ENCODE assay signal across 9 cellular contexts in the genomic region with DNA sequence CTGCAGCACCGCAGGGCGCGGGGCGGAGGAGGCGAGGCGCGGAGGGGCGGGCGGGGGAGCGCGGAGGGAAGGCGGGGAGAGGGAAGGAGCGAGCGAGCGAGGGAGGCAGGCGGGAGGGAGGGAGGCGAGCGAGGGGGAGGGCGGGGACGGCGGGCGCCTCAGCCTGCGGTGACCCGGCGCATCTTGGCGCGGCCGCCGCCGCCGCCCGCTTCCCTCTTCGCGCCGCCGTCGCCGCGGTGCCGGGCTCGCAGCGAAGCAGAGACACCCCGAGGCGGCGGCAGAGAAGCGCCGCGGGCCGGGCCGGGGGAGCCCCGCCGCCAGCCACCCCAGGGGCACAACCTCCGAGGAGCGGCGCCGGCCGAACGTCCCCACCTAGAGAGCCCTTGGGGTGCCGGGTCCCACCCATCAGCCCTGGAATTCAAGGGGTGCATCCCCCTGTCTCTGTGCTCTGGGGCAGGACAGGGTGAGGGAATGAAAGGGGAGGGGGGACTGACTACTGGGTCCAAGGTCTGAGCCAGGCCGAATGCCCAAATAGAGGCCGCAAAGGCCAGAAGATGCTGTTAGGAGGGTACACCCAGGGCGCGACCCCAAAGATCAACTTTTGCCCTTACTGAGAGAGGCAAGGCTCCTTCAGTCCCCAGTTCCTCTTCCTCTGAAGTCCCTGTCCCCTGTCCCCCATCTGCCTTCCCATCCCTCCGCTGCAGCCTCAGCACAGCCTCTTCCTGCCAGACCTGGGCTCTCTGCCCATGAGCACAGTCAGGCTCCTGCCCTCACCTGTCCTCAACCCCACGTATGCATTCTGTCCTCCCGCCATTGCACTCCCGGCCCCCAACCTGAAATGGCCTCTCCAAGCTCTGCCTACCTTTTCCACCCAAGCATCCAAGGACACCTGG. TPM values are rescaled to one million over a fixed set of nuclear protein-coding genes. Genes with fewer than 3 reads are reported as not detected.
DNase-seq lines count a peak whose midpoint lies in the region; ATAC-seq and TF ChIP-seq lines count a peak whose summit lies in the region.
"Had no signal": no experiment of that assay in that cellular context is flagged by ENCODE, and none has a peak within 500 bp of the region (broad histone marks: within the 10 kb centered on the region; RNA-seq: fewer than 3 reads in every experiment).

ADAMTS2 (minus strand) TSS at position 33 of the 893 bp plus-strand sequence. CDS start 133 bp downstream, outside the sequence.

- 18% methylated on average over 19 of the region's 67 CpGs for WGBS in suprapubic skin

- intact Hi-C loops in lower lobe of right lung (cut with DNase I), result no loop called here

- ATAC-seq in lower lobe of right lung (peak; percentile 33 to 55), HG03095 (IDR thresholded peaks at IDR 0.05; ENCODE audit: unreplicated experiment) (no peak), HG03039 (IDR thresholded peaks at IDR 0.05; ENCODE audit: unreplicated experiment) (no peak)
- ATAC-seq: left colon had no signal

- H3K27me3 ChIP-seq in lower lobe of right lung (ENCODE audit: low read depth), result peaks cover 50% of the 10 kb centered on the region
- H3K27me3 ChIP-seq in suprapubic skin, result peaks cover 62% of the 10 kb centered on the region

- no peaks in the 10 kb centered on the region for H3K36me3 ChIP-seq in lower lobe of right lung
- no peaks in the 10 kb centered on the region for H3K36me3 ChIP-seq in suprapubic skin

- H3K4me3 ChIP-seq in lower lobe of right lung (peak within 1 kb of the TSS; percentile 61), suprapubic skin (peak within 1 kb of the TSS; percentile 74)

- TF ChIP-seq POLR2A in suprapubic skin (IDR thresholded peaks at IDR 0.05), result no peak

- no peak for TF ChIP-seq EP300 in suprapubic skin (IDR thresholded peaks at IDR 0.05)

- H3K27ac ChIP-seq in lower lobe of right lung, result peak within 1 kb of the TSS; percentile 49
- peak within 1 kb of the TSS; percentile 75 for H3K27ac ChIP-seq in suprapubic skin

- H3K4me1 ChIP-seq in lower lobe of right lung (peaks cover 8% of the 10 kb centered on the region), suprapubic skin (peaks cover 38% of the 10 kb centered on the region)

- H3K9me3 ChIP-seq in lower lobe of right lung, result no peaks in the 10 kb centered on the region
- H3K9me3 ChIP-seq in suprapubic skin, result no peaks in the 10 kb centered on the region

- DNase-seq in Caki2 (ENCODE audit: low read depth), result peak; percentile 11
- peak; percentile 52 for DNase-seq in NCI-H226
- DNase-seq in dedifferentiated amniotic fluid mesenchymal stem cell (ENCODE audit: extremely low spot score), result peak; percentile 27
- peak; percentile 47 for DNase-seq in lower lobe of right lung
- peak in 1 of 2 donors; percentile 88 for DNase-seq in suprapubic skin (ENCODE audit: low spot score in 2 of 2)
- no peak for DNase-seq in NK-92 (lab: John Stamatoyannopoulos, UW; ENCODE audit: unreplicated experiment)

- in situ Hi-C loops in Caki2 (cut with HindIII; ENCODE audit: low pct_unique_long_range_greater_than_20kb, low sequenced_read_pairs), result no loop called here

- TF ChIP-seq CTCF in lower lobe of right lung (IDR thresholded peaks at IDR 0.05) (no peak), suprapubic skin (IDR thresholded peaks at IDR 0.05) (no peak)

RNA-seq across cellular contexts. Expression of gene ADAMTS2, which starts in this region (rescaled TPM):
- 4.1 and 5.0 TPM in 2 replicates for total RNA-seq in Caki2 (2014; rRNA removed; shearing (Covaris generic); ENCODE audit: low replicate concordance)
- 13.0 TPM for total RNA-seq in lower lobe of right lung
- 1 to 10 TPM; 3.1 to 5.5 (median 4.3) TPM for total RNA-seq in suprapubic skin

Comparison
In these comparisons a context has a peak if more than half of its experiments do, and no peak if none do; other contexts are left out.
1. ATAC-seq: peak in lower lobe of right lung (2 of 2); none in HG03095 (single experiment) and HG03039 (single experiment).